Comparison of ENCODE assay signal across 22 cellular contexts in the genomic region with DNA sequence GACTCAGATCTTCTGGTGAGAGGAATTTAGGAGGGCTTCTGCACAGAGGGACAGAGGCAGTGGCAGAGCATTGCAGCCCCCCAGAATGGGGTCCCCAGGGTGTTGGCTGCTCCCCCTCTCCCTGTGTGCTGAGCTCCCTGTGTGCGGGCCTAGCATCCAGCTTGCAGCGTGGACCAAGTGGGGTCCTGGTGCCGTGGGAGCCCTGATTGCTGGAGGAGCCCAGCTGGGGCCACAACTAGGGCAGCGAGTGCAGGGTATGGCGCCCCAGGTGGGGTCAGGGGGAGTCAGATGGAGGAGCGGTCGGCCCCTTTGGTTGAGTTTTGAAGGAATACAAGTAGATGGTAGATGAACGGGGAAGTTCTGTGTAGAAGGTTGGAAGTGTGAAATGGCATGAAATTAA.
A peak's percentile ranks its signal among the peaks of the same experiment; 100 is the strongest.
DNase-seq lines count a peak whose midpoint lies in the region; ATAC-seq, FAIRE-seq and TF ChIP-seq lines count a peak whose summit lies in the region.
"Had no signal": no experiment of that assay in that cellular context is flagged by ENCODE, and none has a peak within 500 bp of the region (broad histone marks: within the 10 kb centered on the region; RNA-seq: fewer than 3 reads in every experiment).

No MANE protein-coding gene starts in this region.

- H3K4me2 ChIP-seq in A549 (0 out of 3 replicates have a peak overlapping the region, but pooled peaks have one; percentile 7), OCI-LY7 (ENCODE audit: low read length) (peak overlapping the region; percentile 55)

- peaks cover 62 to 93% (median 78%) of the 10 kb centered on the region in 3 donors for H3K4me1 Mint-ChIP-seq in naive B cell
- no peaks in the 10 kb centered on the region for H3K4me1 Mint-ChIP-seq in activated CD4-positive, alpha-beta memory T cell treated with anti-CD3 and anti-CD28 coated beads for 36 hours (ENCODE audit: low read depth)
- H3K4me1 Mint-ChIP-seq: CD8-positive, alpha-beta memory T cell had no signal

- H3K4me3 ChIP-seq in A549 (no peak overlapping the region), OCI-LY7 (ENCODE audit: low read depth, low read length, poor library complexity, severe bottlenecking) (no peak overlapping the region), esophagus muscularis mucosa (no peak overlapping the region)
- H3K4me3 ChIP-seq: heart left ventricle, ovary, skin epidermis, vagina had no signal

- H3K27ac ChIP-seq in A549 (peak overlapping the region; percentile 44 to 84; a peak in 4 of 6 replicates), OCI-LY7 (ENCODE audit: low read depth, low read length, poor library complexity, severe bottlenecking) (peak overlapping the region; percentile 97), esophagus muscularis mucosa (replicated peaks in 1 of 4) (peak overlapping the region; percentile 4 to 74 (median 72))
- H3K27ac ChIP-seq: vagina had no signal

- no peak for DNase-seq in A549 (ENCODE audit: low read depth in 1 of 2, low spot score in 1 of 2)
- DNase-seq in OCI-LY7 (ENCODE audit: low spot score), result no peak
- DNase-seq in esophagus muscularis mucosa (ENCODE audit: extremely low spot score), result no peak
- DNase-seq in naive B cell, result no peak
- no peak for DNase-seq in GM20000 (ENCODE audit: low spot score)
- no peak for DNase-seq in NCI-H2081 treated with DMSO at 0.1 percent for 48 hours (lab: John Stamatoyannopoulos, UW)
- DNase-seq in activated CD4-positive, alpha-beta memory T cell treated with anti-CD3 and anti-CD28 coated beads for 36 hours, result no peak
- DNase-seq: activated CD4-positive, alpha-beta T cell treated with anti-CD3 and anti-CD28 coated beads for 4 hours; activated CD8-positive, alpha-beta memory T cell treated with anti-CD3 and anti-CD28 coated beads, Interleukin-2, amount 50 U/mL, for 4 hours; activated naive CD4-positive, alpha-beta T cell treated with anti-CD3 and anti-CD28 coated beads, Interleukin-2, amount 10 ng/mL, durations not matched to agents 7 days and 5 days; CD8-positive, alpha-beta memory T cell; EL; NCI-H1694; NCI-H510A; ovary had no signal

- peak overlapping the region in 2 of 8 donors; percentile 59 to 66 for H3K4me3 Mint-ChIP-seq in naive B cell
- no peak overlapping the region for H3K4me3 Mint-ChIP-seq in activated CD4-positive, alpha-beta memory T cell treated with anti-CD3 and anti-CD28 coated beads for 36 hours
- H3K4me3 Mint-ChIP-seq: activated naive CD4-positive, alpha-beta T cell treated with anti-CD3 and anti-CD28 coated beads, Interleukin-2, amount 10 ng/mL, durations not matched to agents 7 days and 5 days; CD8-positive, alpha-beta memory T cell; stimulated activated effector memory CD8-positive, alpha-beta T cell treated with anti-CD3 and anti-CD28 coated beads, Interleukin-12 subunit alpha, Interleukin-12 subunit beta, amount 100 ng/mL, for 72 hours had no signal

- H3K79me2 ChIP-seq in OCI-LY7 (ENCODE audit: insufficient read depth, low read depth, low read length), result peaks cover 55% of the 10 kb centered on the region; the same call in 1 of the 2 replicates

- H3K4me1 ChIP-seq in A549 (peaks cover 93% of the 10 kb centered on the region), OCI-LY7 (ENCODE audit: insufficient read depth, low read length, poor library complexity, severe bottlenecking) (peaks cover 80% of the 10 kb centered on the region), esophagus muscularis mucosa (peaks cover 33 to 91% (median 89%) of the 10 kb centered on the region in 4 donors)

- WGBS in A549 (ENCODE audit: missing lambda C conversion rate), result 93% methylated on average over 6 of the region's 8 CpGs
- WGBS in esophagus muscularis mucosa, result 95% methylated on average over 8 of the region's 8 CpGs

- H3K27me3 ChIP-seq in esophagus muscularis mucosa, result no peaks in the 10 kb centered on the region
- H3K27me3 ChIP-seq: heart left ventricle, ovary, vagina had no signal

- intact Hi-C loops in OCI-LY7 (cut with micrococcal nuclease; ENCODE audit: unreplicated experiment), result loop anchor here (5.0 kb wide), 2 partner anchors 38 to 62 kb away; no protein-coding TSS in a partner anchor
- intact Hi-C loops in esophagus muscularis mucosa (cut with DNase I), result no loop called here
- intact Hi-C loops in activated CD4-positive, alpha-beta memory T cell treated with anti-CD3 and anti-CD28 coated beads for 36 hours (cut with micrococcal nuclease), result no loop called here

- H3K27me3 Mint-ChIP-seq in naive B cell, result no peaks in the 10 kb centered on the region
- H3K27me3 Mint-ChIP-seq in activated CD4-positive, alpha-beta memory T cell treated with anti-CD3 and anti-CD28 coated beads for 36 hours, result peaks cover 15% of the 10 kb centered on the region

- BruUV-seq in OCI-LY7 (replicated peaks; lab: Mats Ljungman, UMichigan), result no TSS peak

- no peak for FAIRE-seq in A549 (lab: Jason Lieb, UNC)
- FAIRE-seq: H1, islet of Langerhans had no signal

- TF ChIP-seq RAD21 in A549 (conservative IDR thresholded peaks at IDR 0.05 in 1 of 2, IDR thresholded peaks at IDR 0.05 in 1 of 2), result no peak

- H3K9me3 ChIP-seq in A549 (no peaks in the 10 kb centered on the region), OCI-LY7 (ENCODE audit: low read length) (no peaks in the 10 kb centered on the region), esophagus muscularis mucosa (no peaks in the 10 kb centered on the region)
- H3K9me3 ChIP-seq: heart left ventricle, ovary, vagina had no signal

- H3K27ac Mint-ChIP-seq in naive B cell, result peak overlapping the region; percentile 30 to 96 (median 58)
- H3K27ac Mint-ChIP-seq in activated CD4-positive, alpha-beta memory T cell treated with anti-CD3 and anti-CD28 coated beads for 36 hours, result no peak overlapping the region
- H3K27ac Mint-ChIP-seq: activated naive CD4-positive, alpha-beta T cell treated with anti-CD3 and anti-CD28 coated beads, Interleukin-2, amount 10 ng/mL, durations not matched to agents 7 days and 5 days; stimulated activated effector memory CD8-positive, alpha-beta T cell treated with anti-CD3 and anti-CD28 coated beads, Interleukin-12 subunit alpha, Interleukin-12 subunit beta, amount 100 ng/mL, for 72 hours had no signal

- no peaks in the 10 kb centered on the region for H3K36me3 Mint-ChIP-seq in naive B cell
- H3K36me3 Mint-ChIP-seq in activated CD4-positive, alpha-beta memory T cell treated with anti-CD3 and anti-CD28 coated beads for 36 hours, result no peaks in the 10 kb centered on the region
- H3K36me3 Mint-ChIP-seq: activated naive CD4-positive, alpha-beta T cell treated with anti-CD3 and anti-CD28 coated beads, Interleukin-2, amount 10 ng/mL, durations not matched to agents 7 days and 5 days; CD8-positive, alpha-beta memory T cell; stimulated activated effector memory CD8-positive, alpha-beta T cell treated with anti-CD3 and anti-CD28 coated beads, Interleukin-12 subunit alpha, Interleukin-12 subunit beta, amount 100 ng/mL, for 72 hours had no signal

- no peak for TF ChIP-seq EP300 in A549 (IDR thresholded peaks at IDR 0.05)
- TF ChIP-seq EP300 in esophagus muscularis mucosa (IDR thresholded peaks at IDR 0.05), result no peak

- TF ChIP-seq POLR2A in A549 (IDR thresholded peaks at IDR 0.05; ENCODE audit: low read length) (no peak), esophagus muscularis mucosa (IDR thresholded peaks at IDR 0.05; ENCODE audit: low read depth) (no peak)

- ATAC-seq in A549, result no peak
- ATAC-seq in naive B cell (ENCODE audit: low read depth in 2 of 2), result no peak
- no peak for ATAC-seq in HG03342 (IDR thresholded peaks at IDR 0.05; ENCODE audit: unreplicated experiment)
- ATAC-seq: stimulated activated effector memory CD8-positive, alpha-beta T cell treated with anti-CD3 and anti-CD28 coated beads, Interleukin-12 subunit alpha, Interleukin-12 subunit beta, amount 100 ng/mL, for 72 hours had no signal

- no peak overlapping the region for H2AFZ ChIP-seq in OCI-LY7 (ENCODE audit: low read length)

- POLR2A ChIA-PET in A549 (lab: Yijun Ruan, JAX) (no interaction called here), OCI-LY7 (lab: Charles Lee) (interaction anchor here (1.4 to 2.6 kb wide), 4 partner anchors 8 to 55 kb away, joined by 4 to 11 read pairs (median 5); no protein-coding TSS in a partner anchor)
- POLR2A ChIA-PET in activated CD4-positive, alpha-beta memory T cell treated with anti-CD3 and anti-CD28 coated beads for 36 hours (lab: Charles Lee), result no interaction called here

- no peaks in the 10 kb centered on the region for H4K20me1 ChIP-seq in OCI-LY7 (ENCODE audit: insufficient read depth, low read length)

- H3K9me2 ChIP-seq in OCI-LY7 (ENCODE audit: insufficient read depth, low read length), result no peaks in the 10 kb centered on the region

- peaks cover 0 to 2% (median 0%) of the 10 kb centered on the region in 7 donors for H3K9me3 Mint-ChIP-seq in naive B cell
- H3K9me3 Mint-ChIP-seq in activated CD4-positive, alpha-beta memory T cell treated with anti-CD3 and anti-CD28 coated beads for 36 hours, result no peaks in the 10 kb centered on the region
- H3K9me3 Mint-ChIP-seq: activated naive CD4-positive, alpha-beta T cell treated with anti-CD3 and anti-CD28 coated beads, Interleukin-2, amount 10 ng/mL, durations not matched to agents 7 days and 5 days; stimulated activated effector memory CD8-positive, alpha-beta T cell treated with anti-CD3 and anti-CD28 coated beads, Interleukin-12 subunit alpha, Interleukin-12 subunit beta, amount 100 ng/mL, for 72 hours had no signal

- TF ChIP-seq CTCF in A549 (IDR thresholded peaks at IDR 0.05) (no peak), OCI-LY7 (conservative IDR thresholded peaks at IDR 0.05; ENCODE audit: low read length) (no peak), esophagus muscularis mucosa (IDR thresholded peaks at IDR 0.05) (no peak), GM20000 (IDR thresholded peaks at IDR 0.05; ENCODE audit: extremely low read depth, missing control alignments) (no peak)

- CTCF ChIA-PET in A549 (lab: Yijun Ruan, JAX) (interaction anchor here (0.8 kb wide), 1 partner anchor 61 kb away, joined by 3 read pairs; no protein-coding TSS in a partner anchor), OCI-LY7 (lab: Charles Lee; ENCODE audit: unreplicated experiment) (no interaction called here)
- CTCF ChIA-PET in activated CD4-positive, alpha-beta memory T cell treated with anti-CD3 and anti-CD28 coated beads for 36 hours (lab: Charles Lee), result no interaction called here

- H3K36me3 ChIP-seq in OCI-LY7 (ENCODE audit: insufficient read depth, low read length), result no peaks in the 10 kb centered on the region
- no peaks in the 10 kb centered on the region for H3K36me3 ChIP-seq in esophagus muscularis mucosa
- H3K36me3 ChIP-seq: heart left ventricle, ovary, vagina had no signal

TF ChIP-seq in A549, 52 proteins besides CTCF, POLR2A, EP300 and RAD21 (continues in another document):
- TF ChIP-seq, protein P1, sequence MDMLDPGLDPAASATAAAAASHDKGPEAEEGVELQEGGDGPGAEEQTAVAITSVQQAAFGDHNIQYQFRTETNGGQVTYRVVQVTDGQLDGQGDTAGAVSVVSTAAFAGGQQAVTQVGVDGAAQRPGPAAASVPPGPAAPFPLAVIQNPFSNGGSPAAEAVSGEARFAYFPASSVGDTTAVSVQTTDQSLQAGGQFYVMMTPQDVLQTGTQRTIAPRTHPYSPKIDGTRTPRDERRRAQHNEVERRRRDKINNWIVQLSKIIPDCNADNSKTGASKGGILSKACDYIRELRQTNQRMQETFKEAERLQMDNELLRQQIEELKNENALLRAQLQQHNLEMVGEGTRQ (IDR thresholded peaks at IDR 0.05), result no peak
